Comparison of ENCODE assay signal across 19 cellular contexts in genomic region chr22:19270873-19271272, GRCh38.
"Had no signal": no experiment of that assay in that cellular context is flagged by ENCODE, and none has a peak within 500 bp of the region (broad histone marks: within the 10 kb centered on the region; RNA-seq: fewer than 3 reads in every experiment).

No MANE protein-coding gene starts in this region.

- H3K4me3 ChIP-seq: body of pancreas, colonic mucosa, esophagus squamous epithelium, left ventricle myocardium inferior, mucosa of descending colon, tibial nerve, vagina had no signal

- H3K79me2 ChIP-seq: parathyroid adenoma had no signal

- H3K9ac ChIP-seq: parathyroid adenoma had no signal

- ATAC-seq: activated CD8-positive, alpha-beta memory T cell treated with anti-CD3 and anti-CD28 coated beads, Interleukin-2, amount 10 ng/mL, durations not matched to agents 7 days and 5 days; body of pancreas; naive thymus-derived CD4-positive, alpha-beta T cell had no signal

- H3K27me3 ChIP-seq: body of pancreas, colonic mucosa, esophagus squamous epithelium, tibial nerve, vagina had no signal

- H3K36me3 ChIP-seq: colonic mucosa, vagina had no signal

- H3K27ac ChIP-seq: colonic mucosa, esophagus squamous epithelium, left ventricle myocardium inferior, parathyroid adenoma, tibial nerve, vagina had no signal

- H3K4me1 ChIP-seq: body of pancreas, colonic mucosa, esophagus squamous epithelium, left ventricle myocardium inferior, parathyroid adenoma, vagina had no signal

- H3K9me3 ChIP-seq: body of pancreas, colonic mucosa had no signal

- H2AFZ ChIP-seq: parathyroid adenoma had no signal

- DNase-seq: activated CD4-positive, alpha-beta memory T cell treated with anti-CD3 and anti-CD28 coated beads for 36 hours; activated CD8-positive, alpha-beta memory T cell treated with anti-CD3 and anti-CD28 coated beads, Interleukin-2, amount 10 ng/mL, durations not matched to agents 7 days and 5 days; activated effector memory CD4-positive, alpha-beta T cell treated with anti-CD3 and anti-CD28 coated beads, Interleukin-2, amount 50 U/mL, for 16 hours; activated T-cell treated with anti-CD3 and anti-CD28 coated beads, Interleukin-2, amount 50 U/mL, for 1 hour; amniotic stem cell; body of pancreas; caudate nucleus; colonic mucosa; esophagus squamous epithelium; hypothalamus; left ventricle myocardium inferior; naive thymus-derived CD4-positive, alpha-beta T cell; retina; stimulated activated CD4-positive, alpha-beta T cell treated with anti-CD3 and anti-CD28 coated beads, Interleukin-4, amount 100 ng/mL, for 1 hour; stimulated activated naive CD4-positive, alpha-beta T cell had no signal
